Comparison of ENCODE assay signal across 8 cellular contexts in the genomic region with DNA sequence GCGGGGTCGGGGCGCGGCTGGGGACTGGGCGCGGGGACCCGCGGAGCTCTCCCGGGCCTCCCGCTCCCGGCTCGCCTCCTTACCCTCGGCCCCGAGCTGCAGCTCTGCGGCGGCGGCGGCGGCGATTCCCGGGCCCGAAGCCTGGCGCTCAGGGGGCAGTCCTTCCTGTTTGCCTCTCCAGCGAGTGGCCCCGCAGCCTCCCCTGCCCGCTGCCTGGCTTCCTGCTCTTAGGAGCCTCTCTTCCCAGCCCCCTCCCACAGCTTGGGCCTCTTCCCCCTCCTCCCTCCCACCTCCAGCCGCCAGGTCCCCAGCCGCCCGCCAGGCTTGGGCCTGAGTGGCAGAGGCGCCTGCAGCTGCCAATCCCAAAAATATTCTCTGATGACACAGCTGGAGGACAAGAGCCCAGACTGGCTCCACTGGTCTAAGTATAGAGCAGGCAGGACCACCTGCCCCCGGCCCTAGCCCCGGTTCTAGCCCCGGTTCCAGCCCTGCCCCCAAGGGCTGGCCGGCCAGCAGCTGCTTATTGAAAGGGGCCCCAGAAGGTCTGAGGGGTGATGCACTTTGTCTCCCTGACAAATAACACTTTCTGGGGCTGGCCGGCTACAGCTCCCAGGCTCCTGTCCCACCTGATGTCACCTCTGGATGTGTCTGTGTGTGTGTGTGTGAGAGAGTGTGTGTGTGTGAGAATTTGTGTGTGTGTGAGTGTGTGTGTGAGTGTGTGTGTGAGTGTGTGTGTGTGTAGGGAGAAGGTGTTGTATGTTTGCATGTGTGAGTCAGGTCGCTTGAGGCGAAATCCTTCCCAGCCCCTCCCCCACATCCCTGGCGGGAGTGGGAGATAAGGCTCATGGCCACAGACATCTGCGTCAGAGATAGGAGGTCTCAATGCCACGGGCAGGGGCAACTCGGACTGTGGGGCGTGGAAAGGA. TPM values are rescaled to one million over a fixed set of nuclear protein-coding genes. Genes with fewer than 3 reads are reported as not detected.
DNase-seq lines count a peak whose midpoint lies in the region; ATAC-seq and TF ChIP-seq lines count a peak whose summit lies in the region.

Gene OBSL1, minus strand, starts transcription at position 229 of the 926 bp plus-strand sequence. CDS start 307 bp downstream, outside the sequence.

- no peaks in the 10 kb centered on the region for H3K9me3 Mint-ChIP-seq in CD4-positive, alpha-beta T cell
- H3K9me3 Mint-ChIP-seq in stimulated activated naive B cell treated with anti-CD40 and anti-IgM and Interleukin-4, amounts not matched to agents 10 μg/mL and 1 μg/mL and 100 μg/mL, for 72 hours: no peaks in the 10 kb centered on the region

- DNase-seq in CD4-positive, alpha-beta T cell: no peak
- DNase-seq in HuH-7.5 (ENCODE audit: low spot score): peak; percentile 89
- DNase-seq in RPMI7951 (ENCODE audit: low read depth): peak; percentile 86
- DNase-seq in left kidney (ENCODE audit: low read depth, low spot score): peak; percentile 97
- no peak for DNase-seq in stimulated activated naive B cell treated with anti-CD40 and anti-IgM and Interleukin-4, amounts not matched to agents 10 μg/mL and 1 μg/mL and 100 μg/mL, for 72 hours
- no peak for DNase-seq in T-helper 2 cell

- H3K27me3 ChIP-seq in CD4-positive, alpha-beta T cell (ENCODE audit: control insufficient read depth, insufficient read depth, low read length): peaks cover 48% of the 10 kb centered on the region
- H3K27me3 ChIP-seq in duodenal mucosa (ENCODE audit: control insufficient read depth in 1 of 2, insufficient read depth in 2 of 2, low read length in 2 of 2): peaks cover 10 to 24% of the 10 kb centered on the region in 2 donors

- CTCF ChIA-PET in CD4-positive, alpha-beta T cell (lab: Charles Lee): interaction anchor here (1.5 kb wide), 1 partner anchor 11 kb away, joined by 6 read pairs; no protein-coding TSS in a partner anchor

- peak within 1 kb of the TSS; percentile 55 to 61 for H3K4me3 ChIP-seq in duodenal mucosa (ENCODE audit: low read depth in 1 of 2, low read length in 2 of 2)

- H3K36me3 Mint-ChIP-seq in CD4-positive, alpha-beta T cell (ENCODE audit: low read depth): no peaks in the 10 kb centered on the region
- H3K36me3 Mint-ChIP-seq in stimulated activated naive B cell treated with anti-CD40 and anti-IgM and Interleukin-4, amounts not matched to agents 10 μg/mL and 1 μg/mL and 100 μg/mL, for 72 hours: no peaks in the 10 kb centered on the region

- no peak for TF ChIP-seq CTCF in CD4-positive, alpha-beta T cell (IDR thresholded peaks at IDR 0.05)

- no peaks in the 10 kb centered on the region for H3K4me1 Mint-ChIP-seq in CD4-positive, alpha-beta T cell (ENCODE audit: low read depth)
- peaks cover 0 to 7% of the 10 kb centered on the region in 2 donors for H3K4me1 Mint-ChIP-seq in stimulated activated naive B cell treated with anti-CD40 and anti-IgM and Interleukin-4, amounts not matched to agents 10 μg/mL and 1 μg/mL and 100 μg/mL, for 72 hours

- H3K27me3 Mint-ChIP-seq in CD4-positive, alpha-beta T cell: peaks cover 55% of the 10 kb centered on the region
- H3K27me3 Mint-ChIP-seq in stimulated activated naive B cell treated with anti-CD40 and anti-IgM and Interleukin-4, amounts not matched to agents 10 μg/mL and 1 μg/mL and 100 μg/mL, for 72 hours: peaks cover 63 to 79% of the 10 kb centered on the region in 2 donors

- H3K4me3 Mint-ChIP-seq in CD4-positive, alpha-beta T cell: peak within 1 kb of the TSS; percentile 15
- peak within 1 kb of the TSS; percentile 48 to 55 for H3K4me3 Mint-ChIP-seq in stimulated activated naive B cell treated with anti-CD40 and anti-IgM and Interleukin-4, amounts not matched to agents 10 μg/mL and 1 μg/mL and 100 μg/mL, for 72 hours

- H3K36me3 ChIP-seq in duodenal mucosa (ENCODE audit: control insufficient read depth in 1 of 2, insufficient read depth in 2 of 2, low read length in 2 of 2): no peaks in the 10 kb centered on the region

- POLR2A ChIA-PET in CD4-positive, alpha-beta T cell (lab: Charles Lee): interaction anchor here (0.9 to 1.0 kb wide), 2 partner anchors 26 to 28 kb away, joined by 3 to 4 read pairs; partner anchors contain the start of genes CHPF, STK11IP and TMEM198

- intact Hi-C loops in CD4-positive, alpha-beta T cell (cut with DNase I, micrococcal nuclease): no loop called here

- H3K9me3 ChIP-seq in CD4-positive, alpha-beta T cell (ENCODE audit: control insufficient read depth, low read length): no peaks in the 10 kb centered on the region
- no peaks in the 10 kb centered on the region for H3K9me3 ChIP-seq in duodenal mucosa (ENCODE audit: control insufficient read depth in 1 of 2, low read length in 2 of 2)

- peak; percentile 39 for ATAC-seq in CD4-positive, alpha-beta T cell (ENCODE audit: poor library complexity)
- peak; percentile 28 to 29 for ATAC-seq in stimulated activated naive B cell treated with anti-CD40 and anti-IgM and Interleukin-4, amounts not matched to agents 10 μg/mL and 1 μg/mL and 100 μg/mL, for 72 hours (replicated peaks)
- ATAC-seq in GM18867 (IDR thresholded peaks at IDR 0.05; ENCODE audit: unreplicated experiment): no peak

- no peak within 1 kb of the TSS for H3K27ac ChIP-seq in CD4-positive, alpha-beta T cell (ENCODE audit: low read depth, low read length)
- H3K27ac ChIP-seq in duodenal mucosa (ENCODE audit: low read depth, low read length): no peak within 1 kb of the TSS

- H3K4me1 ChIP-seq in duodenal mucosa (ENCODE audit: control insufficient read depth in 1 of 2, insufficient read depth in 2 of 2, low read length in 2 of 2): no peaks in the 10 kb centered on the region

- peak within 1 kb of the TSS in 1 of 2 donors; percentile 47 for H3K9ac ChIP-seq in duodenal mucosa (ENCODE audit: low read depth in 1 of 2, low read length in 2 of 2)

- H3K27ac Mint-ChIP-seq in CD4-positive, alpha-beta T cell: no peak within 1 kb of the TSS
- no peak within 1 kb of the TSS for H3K27ac Mint-ChIP-seq in stimulated activated naive B cell treated with anti-CD40 and anti-IgM and Interleukin-4, amounts not matched to agents 10 μg/mL and 1 μg/mL and 100 μg/mL, for 72 hours

RNA-seq across cellular contexts. Expression of gene OBSL1, which starts in this region (rescaled TPM):
- under 1 TPM; 0.31 to 0.49 TPM for total RNA-seq in CD4-positive, alpha-beta T cell
- 41.5 and 42.8 TPM in 2 replicates for total RNA-seq in RPMI7951 (2014; rRNA removed; shearing (Covaris generic))

Comparison
In these comparisons a context has a peak if more than half of its experiments do, and no peak if none do; other contexts are left out.
1. RNA of gene OBSL1 (total RNA-seq): 41.5 to 42.8 TPM in RPMI7951; 0.31 to 0.49 TPM in CD4-positive, alpha-beta T cell; every median in the first group is over 10 times any median in the second.
2. Peak in ATAC-seq in CD4-positive, alpha-beta T cell; RNA of the gene not detected or under 1 TPM.
3. DNase-seq: peak in HuH-7.5 (single experiment), RPMI7951 (single experiment) and left kidney (single experiment); none in CD4-positive, alpha-beta T cell (0 of 10), stimulated activated naive B cell treated with anti-CD40 and anti-IgM and Interleukin-4, amounts not matched to agents 10 μg/mL and 1 μg/mL and 100 μg/mL, for 72 hours (single experiment) and T-helper 2 cell (0 of 5).